Comparison of ENCODE assay signal across 10 cellular contexts in the genomic region with DNA sequence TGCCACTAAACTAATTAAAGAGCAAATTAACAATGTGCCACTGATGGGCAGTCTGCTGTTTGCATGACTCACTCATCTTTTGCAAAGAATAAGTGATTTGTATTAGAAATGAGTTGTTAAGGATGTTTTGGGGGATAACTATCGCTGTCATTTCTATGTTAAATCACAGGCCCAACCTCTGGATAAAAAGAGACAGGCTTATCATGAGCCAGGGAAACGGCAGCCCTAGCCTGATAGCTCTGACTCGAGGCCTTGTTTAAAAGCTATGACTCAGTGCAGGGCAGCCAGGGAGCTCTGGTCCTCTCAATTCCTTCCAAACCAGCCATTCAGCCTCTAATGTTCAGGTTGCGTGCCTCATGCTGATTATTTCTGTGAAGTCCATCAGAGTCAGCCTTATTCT.
A peak's percentile ranks its signal among the peaks of the same experiment; 100 is the strongest.
DNase-seq lines count a peak whose midpoint lies in the region; ATAC-seq and TF ChIP-seq lines count a peak whose summit lies in the region.
"Had no signal": no experiment of that assay in that cellular context is flagged by ENCODE, and none has a peak within 500 bp of the region (broad histone marks: within the 10 kb centered on the region; RNA-seq: fewer than 3 reads in every experiment).

No MANE protein-coding gene starts in this region.

- H3K9ac ChIP-seq in neural progenitor cell: no peak overlapping the region

- H4K20me1 ChIP-seq in neural progenitor cell (ENCODE audit: low read depth): no peaks in the 10 kb centered on the region

- H3K4me1 ChIP-seq in RWPE2 (ENCODE audit: insufficient read depth, poor library complexity, severe bottlenecking) (no peaks in the 10 kb centered on the region), neural progenitor cell (peaks cover 8% of the 10 kb centered on the region)

- DNase-seq in GM04504 (ENCODE audit: low read depth) (peak; percentile 8), RWPE2 (ENCODE audit: low spot score) (no peak), foreskin fibroblast (peak; percentile 4 to 68), neural progenitor cell (ENCODE audit: low spot score) (peak; percentile 48), dermis blood vessel endothelial cell (no peak)
- DNase-seq in activated T-cell treated with anti-CD3 and anti-CD28 coated beads, Interleukin-2, amount 50 U/mL, for 24 hours: no peak
- DNase-seq in stimulated activated CD4-positive, alpha-beta T cell treated with anti-CD3 and anti-CD28 coated beads, Interleukin-2, amount 100 ng/mL, for 24 hours: no peak
- DNase-seq in activated naive CD8-positive, alpha-beta T cell treated with anti-CD3 and anti-CD28 coated beads, Interleukin-2, amount 50 U/mL, for 24 hours: no peak
- DNase-seq: stimulated activated naive CD8-positive, alpha-beta T cell treated with anti-CD3 and anti-CD28 coated beads, Interleukin-15, amount 100 ng/mL, for 72 hours had no signal

- H3K27ac Mint-ChIP-seq in neural progenitor cell: no peak overlapping the region
- H3K27ac Mint-ChIP-seq in activated T-cell treated with anti-CD3 and anti-CD28 coated beads, Interleukin-2, amount 50 U/mL, for 24 hours: no peak overlapping the region
- H3K27ac Mint-ChIP-seq in activated naive CD8-positive, alpha-beta T cell treated with anti-CD3 and anti-CD28 coated beads, Interleukin-2, amount 50 U/mL, for 24 hours: no peak overlapping the region
- H3K27ac Mint-ChIP-seq: stimulated activated naive CD8-positive, alpha-beta T cell treated with anti-CD3 and anti-CD28 coated beads, Interleukin-15, amount 100 ng/mL, for 72 hours had no signal

- H3K4me1 Mint-ChIP-seq in neural progenitor cell: peaks cover 11% of the 10 kb centered on the region
- H3K4me1 Mint-ChIP-seq in activated T-cell treated with anti-CD3 and anti-CD28 coated beads, Interleukin-2, amount 50 U/mL, for 24 hours (ENCODE audit: low read depth): no peaks in the 10 kb centered on the region
- H3K4me1 Mint-ChIP-seq in activated naive CD8-positive, alpha-beta T cell treated with anti-CD3 and anti-CD28 coated beads, Interleukin-2, amount 50 U/mL, for 24 hours: no peaks in the 10 kb centered on the region
- H3K4me1 Mint-ChIP-seq: stimulated activated naive CD8-positive, alpha-beta T cell treated with anti-CD3 and anti-CD28 coated beads, Interleukin-15, amount 100 ng/mL, for 72 hours had no signal

- no peaks in the 10 kb centered on the region for H3K36me3 ChIP-seq in RWPE2 (ENCODE audit: low read depth)
- H3K36me3 ChIP-seq in neural progenitor cell: no peaks in the 10 kb centered on the region

- no peaks in the 10 kb centered on the region for H3K27me3 Mint-ChIP-seq in neural progenitor cell (ENCODE audit: insufficient read depth, low read depth)
- H3K27me3 Mint-ChIP-seq in activated T-cell treated with anti-CD3 and anti-CD28 coated beads, Interleukin-2, amount 50 U/mL, for 24 hours: peaks cover 4% of the 10 kb centered on the region
- peaks cover 2% of the 10 kb centered on the region for H3K27me3 Mint-ChIP-seq in activated naive CD8-positive, alpha-beta T cell treated with anti-CD3 and anti-CD28 coated beads, Interleukin-2, amount 50 U/mL, for 24 hours
- H3K27me3 Mint-ChIP-seq: stimulated activated naive CD8-positive, alpha-beta T cell treated with anti-CD3 and anti-CD28 coated beads, Interleukin-15, amount 100 ng/mL, for 72 hours had no signal

- no peak overlapping the region for H3K4me2 ChIP-seq in neural progenitor cell

- H3K4me3 Mint-ChIP-seq in neural progenitor cell: no peak overlapping the region
- no peak overlapping the region for H3K4me3 Mint-ChIP-seq in activated T-cell treated with anti-CD3 and anti-CD28 coated beads, Interleukin-2, amount 50 U/mL, for 24 hours
- H3K4me3 Mint-ChIP-seq in activated naive CD8-positive, alpha-beta T cell treated with anti-CD3 and anti-CD28 coated beads, Interleukin-2, amount 50 U/mL, for 24 hours: no peak overlapping the region
- H3K4me3 Mint-ChIP-seq: stimulated activated naive CD8-positive, alpha-beta T cell treated with anti-CD3 and anti-CD28 coated beads, Interleukin-15, amount 100 ng/mL, for 72 hours had no signal

- peaks cover 4% of the 10 kb centered on the region for H3K9me3 Mint-ChIP-seq in neural progenitor cell
- H3K9me3 Mint-ChIP-seq in activated T-cell treated with anti-CD3 and anti-CD28 coated beads, Interleukin-2, amount 50 U/mL, for 24 hours: no peaks in the 10 kb centered on the region
- H3K9me3 Mint-ChIP-seq in activated naive CD8-positive, alpha-beta T cell treated with anti-CD3 and anti-CD28 coated beads, Interleukin-2, amount 50 U/mL, for 24 hours: no peaks in the 10 kb centered on the region
- H3K9me3 Mint-ChIP-seq: stimulated activated naive CD8-positive, alpha-beta T cell treated with anti-CD3 and anti-CD28 coated beads, Interleukin-15, amount 100 ng/mL, for 72 hours had no signal

- H3K27ac ChIP-seq in RWPE2 (ENCODE audit: poor library complexity, severe bottlenecking): no peak overlapping the region
- no peak overlapping the region for H3K27ac ChIP-seq in neural progenitor cell

- H3K27me3 ChIP-seq in RWPE2 (ENCODE audit: insufficient read depth, poor library complexity, severe bottlenecking): no peaks in the 10 kb centered on the region
- no peaks in the 10 kb centered on the region for H3K27me3 ChIP-seq in neural progenitor cell

- H3K9me3 ChIP-seq in RWPE2 (ENCODE audit: severe bottlenecking) (no peaks in the 10 kb centered on the region), neural progenitor cell (ENCODE audit: low read depth) (no peaks in the 10 kb centered on the region)

- no peaks in the 10 kb centered on the region for H3K36me3 Mint-ChIP-seq in neural progenitor cell
- no peaks in the 10 kb centered on the region for H3K36me3 Mint-ChIP-seq in activated T-cell treated with anti-CD3 and anti-CD28 coated beads, Interleukin-2, amount 50 U/mL, for 24 hours (ENCODE audit: low read depth)
- no peaks in the 10 kb centered on the region for H3K36me3 Mint-ChIP-seq in activated naive CD8-positive, alpha-beta T cell treated with anti-CD3 and anti-CD28 coated beads, Interleukin-2, amount 50 U/mL, for 24 hours (ENCODE audit: low read depth)

- ATAC-seq in RWPE2 (ENCODE audit: low read depth): peak; percentile 64; the same call in 2 of the 3 replicates
- no peak for ATAC-seq in activated naive CD8-positive, alpha-beta T cell treated with anti-CD3 and anti-CD28 coated beads, Interleukin-2, amount 50 U/mL, for 24 hours
- ATAC-seq: left lobe of liver; stimulated activated naive CD8-positive, alpha-beta T cell treated with anti-CD3 and anti-CD28 coated beads, Interleukin-15, amount 100 ng/mL, for 72 hours had no signal

- H3F3A ChIP-seq in neural progenitor cell (ENCODE audit: low read depth): no peaks in the 10 kb centered on the region

- no peak overlapping the region for H2AFZ ChIP-seq in neural progenitor cell (replicated peaks)

- H3K79me2 ChIP-seq in neural progenitor cell (ENCODE audit: low read depth): no peaks in the 10 kb centered on the region

- TF ChIP-seq CTCF in RWPE2 (IDR thresholded peaks at IDR 0.05; ENCODE audit: poor library complexity, severe bottlenecking) (no peak), foreskin fibroblast (IDR thresholded peaks at IDR 0.05; ENCODE audit: low read depth, low read length) (no peak), neural progenitor cell (IDR thresholded peaks at IDR 0.05) (no peak)

- H3K4me3 ChIP-seq in RWPE2 (ENCODE audit: severe bottlenecking): no peak overlapping the region
- no peak overlapping the region for H3K4me3 ChIP-seq in foreskin fibroblast (ENCODE audit: low read depth in 1 of 2, low read length in 2 of 2)
- H3K4me3 ChIP-seq in neural progenitor cell: no peak overlapping the region

Comparison
In these comparisons a context has a peak if more than half of its experiments do, and no peak if none do; other contexts are left out.
1. DNase-seq: peak in GM04504 (single experiment), foreskin fibroblast (2 of 2) and neural progenitor cell (single experiment); none in RWPE2 (single experiment), dermis blood vessel endothelial cell (single experiment), activated T-cell treated with anti-CD3 and anti-CD28 coated beads, Interleukin-2, amount 50 U/mL, for 24 hours (single experiment), stimulated activated CD4-positive, alpha-beta T cell treated with anti-CD3 and anti-CD28 coated beads, Interleukin-2, amount 100 ng/mL, for 24 hours (0 of 2) and activated naive CD8-positive, alpha-beta T cell treated with anti-CD3 and anti-CD28 coated beads, Interleukin-2, amount 50 U/mL, for 24 hours (single experiment).